In the genomic region with DNA sequence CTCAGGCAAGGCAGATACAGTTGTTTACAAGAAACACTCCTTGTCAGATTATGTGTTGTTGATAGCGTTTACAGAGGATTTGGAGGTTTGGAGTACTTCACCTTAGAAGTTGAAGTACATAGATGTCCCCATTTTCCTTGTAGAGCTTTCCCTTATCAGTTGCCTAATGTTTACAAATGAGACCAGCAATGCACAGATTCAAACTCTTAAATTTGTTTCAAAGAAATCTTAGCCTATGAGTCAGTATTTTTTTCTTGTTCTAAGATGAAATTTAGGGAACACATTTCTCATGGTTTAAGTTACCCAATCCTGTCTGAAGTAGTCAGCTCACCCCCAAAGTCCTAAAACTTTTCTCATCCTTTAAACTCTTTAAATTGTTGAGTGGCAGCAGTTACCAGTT, we compare ENCODE assay signal across 17 cellular contexts. TPM values are rescaled to one million over a fixed set of nuclear protein-coding genes. Genes with fewer than 3 reads are reported as not detected.
DNase-seq lines count a peak whose midpoint lies in the region; ATAC-seq and TF ChIP-seq lines count a peak whose summit lies in the region.
"Had no signal": no experiment of that assay in that cellular context is flagged by ENCODE, and none has a peak within 500 bp of the region (broad histone marks: within the 10 kb centered on the region; RNA-seq: fewer than 3 reads in every experiment).

No MANE protein-coding gene starts in this region.

- H3K9me2 ChIP-seq in GM23248 (ENCODE audit: insufficient read depth) (no peaks in the 10 kb centered on the region), PC-3 (replicated peaks; ENCODE audit: low read length) (no peaks in the 10 kb centered on the region)

- 58 to 63% methylated on average over 1 of the region's 1 CpG for WGBS in GM23248 (ENCODE audit: low coverage in 1 of 2, low lambda C conversion rate in 2 of 2, missing lambda C conversion rate in 2 of 2), 2 experiments
- no CpG with 5 or more reads among the region's 1 CpG for WGBS in mesendoderm (ENCODE audit: extremely low coverage, insufficient coverage, low lambda C conversion rate)

- H3F3A ChIP-seq in GM23248 (ENCODE audit: insufficient read depth) (0 out of 2 replicates have a peak, but pooled peaks cover 11% of the 10 kb centered on the region), PC-3 (ENCODE audit: low read length, unreplicated experiment) (no peaks in the 10 kb centered on the region)

- no peak overlapping the region for H4K5ac ChIP-seq in mesendoderm (ENCODE audit: low read length)

- POLR2A ChIA-PET in PC-3 (lab: Charles Lee; ENCODE audit: unreplicated experiment) (no interaction called here), Caco-2 (lab: Charles Lee) (no interaction called here)

- H3K4me1 Mint-ChIP-seq in Caco-2 (ENCODE audit: low read depth, unreplicated experiment), result no peaks in the 10 kb centered on the region

- peaks cover 13% of the 10 kb centered on the region for H3K9me3 Mint-ChIP-seq in Caco-2 (ENCODE audit: unreplicated experiment)

- H3K4ac ChIP-seq in mesendoderm (ENCODE audit: low read depth, low read length), result no peak overlapping the region

- no peak overlapping the region for H3K4me3 Mint-ChIP-seq in Caco-2 (ENCODE audit: unreplicated experiment)
- H3K4me3 Mint-ChIP-seq: B cell; CD4-positive, alpha-beta T cell; GM23338 had no signal

- no peak for TF ChIP-seq CTCF in PC-3 (conservative IDR thresholded peaks at IDR 0.05; ENCODE audit: low read depth, low read length)
- TF ChIP-seq CTCF in Caco-2 (IDR thresholded peaks at IDR 0.05; ENCODE audit: insufficient read depth in 1 of 2, low read depth in 1 of 2, low read length in 1 of 2, severe bottlenecking in 1 of 2, unreplicated experiment in 1 of 2), result no peak

- no peak overlapping the region for H3K27ac ChIP-seq in GM23248
- H3K27ac ChIP-seq in PC-3 (ENCODE audit: low read length), result no peak overlapping the region
- H3K27ac ChIP-seq in mesendoderm (ENCODE audit: low read depth, low read length), result no peak overlapping the region

- H3K36me3 ChIP-seq in GM23248 (ENCODE audit: low read depth), result no peaks in the 10 kb centered on the region
- H3K36me3 ChIP-seq in PC-3 (ENCODE audit: low read depth, low read length), result no peaks in the 10 kb centered on the region; the same call in 1 of the 2 replicates
- no peaks in the 10 kb centered on the region for H3K36me3 ChIP-seq in mesendoderm (ENCODE audit: control insufficient read depth, insufficient read depth, low read length)
- H3K36me3 ChIP-seq in Caco-2 (ENCODE audit: control insufficient read depth, insufficient read depth, low read length), result peaks cover 1% of the 10 kb centered on the region

- no peaks in the 10 kb centered on the region for H4K20me1 ChIP-seq in GM23248 (ENCODE audit: insufficient read depth)
- H4K20me1 ChIP-seq in PC-3 (ENCODE audit: low read length), result no peaks in the 10 kb centered on the region

- no TSS peak for BruUV-seq in PC-3 (replicated peaks; lab: Mats Ljungman, UMichigan)
- BruUV-seq in Caco-2 (replicated peaks; lab: Mats Ljungman, UMichigan), result no TSS peak

- H2BK15ac ChIP-seq in mesendoderm (replicated peaks; ENCODE audit: low read depth), result no peak overlapping the region

- H3K4me3 ChIP-seq in GM23248 (no peak overlapping the region), PC-3 (ENCODE audit: low read length) (no peak overlapping the region), mesendoderm (ENCODE audit: low read length) (no peak overlapping the region), Caco-2 (ENCODE audit: low read depth, low read length) (no peak overlapping the region)
- H3K4me3 ChIP-seq: GM12878, GM23338 had no signal

- H3K56ac ChIP-seq in mesendoderm (ENCODE audit: low read length), result no peak overlapping the region

- CTCF ChIA-PET in PC-3 (lab: Charles Lee), result no interaction called here
- CTCF ChIA-PET in Caco-2 (lab: Charles Lee), result no interaction called here

- H3K36me3 Mint-ChIP-seq in Caco-2 (ENCODE audit: insufficient read depth, unreplicated experiment), result peaks cover 21% of the 10 kb centered on the region

- H3K23ac ChIP-seq in mesendoderm (ENCODE audit: low read length), result no peak overlapping the region

- no peaks in the 10 kb centered on the region for H3K79me2 ChIP-seq in GM23248 (ENCODE audit: insufficient read depth)
- no peaks in the 10 kb centered on the region for H3K79me2 ChIP-seq in PC-3 (ENCODE audit: low read length)
- H3K79me2 ChIP-seq in mesendoderm (ENCODE audit: control insufficient read depth, insufficient read depth, low read length), result no peaks in the 10 kb centered on the region

- intact Hi-C loops in PC-3 (cut with micrococcal nuclease), result no loop called here
- intact Hi-C loops in Caco-2 (cut with micrococcal nuclease; ENCODE audit: unreplicated experiment), result no loop called here

- H3K79me1 ChIP-seq in mesendoderm (ENCODE audit: low read length), result no peaks in the 10 kb centered on the region

- no peak overlapping the region for H3K27ac Mint-ChIP-seq in Caco-2 (ENCODE audit: unreplicated experiment)
- H3K27ac Mint-ChIP-seq: B cell; CD4-positive, alpha-beta T cell; GM23338 had no signal

- no peak overlapping the region for H2AK5ac ChIP-seq in mesendoderm (ENCODE audit: low read length)

- H2AFZ ChIP-seq in GM23248 (no peak overlapping the region), PC-3 (ENCODE audit: low read length) (peak overlapping the region; percentile 34; the same call in 1 of the 2 replicates)
- H2AFZ ChIP-seq: GM23338 had no signal

- DNase-seq in GM23248 (peak; percentile 6), PC-3 (no peak), fibroblast of peridontal ligament (ENCODE audit: extremely low read depth) (peak; percentile 8), mesendoderm (peak; percentile 16), Caco-2 (no peak), NCI-H510A (lab: John Stamatoyannopoulos, UW) (no peak)
- DNase-seq: ACHN; C1 segment of cervical spinal cord; CD4-positive, alpha-beta T cell; DMS79; H7 had no signal

- H3K9ac ChIP-seq in GM23248 (no peak overlapping the region), PC-3 (ENCODE audit: low read length) (no peak overlapping the region), mesendoderm (ENCODE audit: low read length) (no peak overlapping the region)

- H3K9me3 ChIP-seq in GM23248 (ENCODE audit: low read depth), result no peaks in the 10 kb centered on the region
- peaks cover 21% of the 10 kb centered on the region; the same call in 1 of the 2 replicates for H3K9me3 ChIP-seq in PC-3 (ENCODE audit: low read length)
- H3K9me3 ChIP-seq in Caco-2, result peaks cover 21% of the 10 kb centered on the region

- in situ Hi-C loops in GM23248 (cut with MboI), result no loop called here

- H3K4me2 ChIP-seq in GM23248 (ENCODE audit: unreplicated experiment) (no peak overlapping the region), PC-3 (ENCODE audit: low read length) (no peak overlapping the region), mesendoderm (ENCODE audit: low read length) (no peak overlapping the region)
- H3K4me2 ChIP-seq: GM23338 had no signal

- H3K27me3 ChIP-seq in GM23248 (replicated peaks; ENCODE audit: insufficient read depth) (no peaks in the 10 kb centered on the region; the same call in 1 of the 2 replicates), PC-3 (ENCODE audit: low read length) (no peaks in the 10 kb centered on the region), mesendoderm (ENCODE audit: insufficient read depth, low read length, poor library complexity) (no peaks in the 10 kb centered on the region), Caco-2 (replicated peaks; ENCODE audit: control insufficient read depth, insufficient read depth, low read length) (no peaks in the 10 kb centered on the region)

- H2BK120ac ChIP-seq in mesendoderm (ENCODE audit: low read depth, low read length), result no peak overlapping the region

- H3K4me1 ChIP-seq in GM23248 (ENCODE audit: insufficient read depth) (no peaks in the 10 kb centered on the region; the same call in 1 of the 2 replicates), PC-3 (ENCODE audit: insufficient read depth, low read length) (peaks cover 2% of the 10 kb centered on the region; the same call in 1 of the 2 replicates), mesendoderm (ENCODE audit: control insufficient read depth, low read depth, low read length) (no peaks in the 10 kb centered on the region), Caco-2 (no peaks in the 10 kb centered on the region)

- H4K8ac ChIP-seq in mesendoderm (ENCODE audit: low read depth, low read length), result no peak overlapping the region

- no peaks in the 10 kb centered on the region for H3K27me3 Mint-ChIP-seq in Caco-2 (ENCODE audit: insufficient read depth, unreplicated experiment)
- H3K27me3 Mint-ChIP-seq: CD4-positive, alpha-beta T cell had no signal

- H2BK5ac ChIP-seq in mesendoderm (ENCODE audit: low read length), result no peak overlapping the region

- ATAC-seq in PC-3 (no peak), GM19455 (IDR thresholded peaks at IDR 0.05; ENCODE audit: unreplicated experiment) (no peak), HG03457 (IDR thresholded peaks at IDR 0.05; ENCODE audit: unreplicated experiment) (no peak)
- ATAC-seq: GM12878, GM23338, HepG2 had no signal

- H3K18ac ChIP-seq in mesendoderm (ENCODE audit: low read length), result no peak overlapping the region

RNA-seq across cellular contexts. Expression of gene EIF5A2, which starts 6.3 kb away (rescaled TPM):
- total RNA-seq in GM23248 (2014; rRNA removed; shearing (Covaris generic)), result 10.0 and 20.8 TPM in 2 replicates
- polyA plus RNA-seq in GM23248 (2016; fragmentation: Nextera tagmentation; extraction: Ambion mirVana), result 20.4 and 24.2 TPM in 2 replicates
- total RNA-seq in PC-3 (2014; rRNA removed) (10.7 and 11.1 TPM in 2 replicates), Caco-2 (2022) (16.1 and 16.6 TPM in 2 replicates)
- polyA plus RNA-seq in mesendoderm (2013, experiment 1 of 2), result 9.2 TPM
- polyA plus RNA-seq in mesendoderm (2013, experiment 2 of 2), result 9.6 TPM

RNA-seq across cellular contexts. Expression of gene RPL22L1, which starts 44.7 kb away (rescaled TPM):
- 110 and 129 TPM in 2 replicates for total RNA-seq in GM23248 (2014; rRNA removed; shearing (Covaris generic))
- 82.2 and 83.0 TPM in 2 replicates for polyA plus RNA-seq in GM23248 (2016; fragmentation: Nextera tagmentation; extraction: Ambion mirVana)
- total RNA-seq in PC-3 (2014; rRNA removed) (40.0 and 44.9 TPM in 2 replicates), Caco-2 (2022) (31.1 and 37.7 TPM in 2 replicates)
- 903 TPM for polyA plus RNA-seq in mesendoderm (2013, experiment 1 of 2)
- 897 TPM for polyA plus RNA-seq in mesendoderm (2013, experiment 2 of 2)

Comparison
In these comparisons a context has a peak if more than half of its experiments do, and no peak if none do; other contexts are left out.
1. DNase-seq: peak in GM23248 (single experiment), fibroblast of peridontal ligament (single experiment) and mesendoderm (single experiment); none in PC-3 (single experiment), Caco-2 (0 of 2) and NCI-H510A (single experiment).